In genomic region chr13:67048793-67049150, GRCh38 we compare ENCODE assay signal across 11 cellular contexts.
DNase-seq lines count a peak whose midpoint lies in the region; ATAC-seq and TF ChIP-seq lines count a peak whose summit lies in the region.
"Had no signal": no experiment of that assay in that cellular context is flagged by ENCODE, and none has a peak within 500 bp of the region (broad histone marks: within the 10 kb centered on the region; RNA-seq: fewer than 3 reads in every experiment).

No MANE protein-coding gene starts in this region.

- H3K27me3 Mint-ChIP-seq in naive B cell (no peaks in the 10 kb centered on the region), endodermal cell (ENCODE audit: insufficient read depth) (no peaks in the 10 kb centered on the region)
- H3K27me3 Mint-ChIP-seq: CD4-positive, CD25-positive, alpha-beta regulatory T cell had no signal

- H3K9me3 Mint-ChIP-seq in naive B cell (no peaks in the 10 kb centered on the region), endodermal cell (no peaks in the 10 kb centered on the region)

- H3K4me3 Mint-ChIP-seq in naive B cell (peak overlapping the region in 2 of 8 donors; percentile 24 to 48), endodermal cell (no peak overlapping the region)
- H3K4me3 Mint-ChIP-seq: CD4-positive, CD25-positive, alpha-beta regulatory T cell had no signal

- no peaks in the 10 kb centered on the region for H3K36me3 ChIP-seq in endodermal cell (ENCODE audit: control insufficient read depth, insufficient read depth, low read length)
- H3K36me3 ChIP-seq: neutrophil had no signal

- no peak overlapping the region for H3K4me3 ChIP-seq in endodermal cell (ENCODE audit: low read length)

- H3K27me3 ChIP-seq in endodermal cell (ENCODE audit: control insufficient read depth, insufficient read depth, low read length, poor library complexity, severe bottlenecking), result no peaks in the 10 kb centered on the region
- H3K27me3 ChIP-seq: neutrophil had no signal

- H3K4me1 ChIP-seq in endodermal cell (ENCODE audit: control insufficient read depth, insufficient read depth, low read length), result peaks cover 3% of the 10 kb centered on the region

- peak overlapping the region in 4 of 6 donors; percentile 46 to 94 (median 66) for H3K27ac Mint-ChIP-seq in naive B cell
- H3K27ac Mint-ChIP-seq in endodermal cell, result no peak overlapping the region
- H3K27ac Mint-ChIP-seq: CD4-positive, CD25-positive, alpha-beta regulatory T cell had no signal

- H3K27ac ChIP-seq in endodermal cell (ENCODE audit: low read depth, low read length), result no peak overlapping the region
- H3K27ac ChIP-seq: neutrophil had no signal

- 67 to 69% methylated on average over 2 to 3 of the region's 3 CpGs for WGBS in endodermal cell (ENCODE audit: insufficient coverage in 1 of 2, insufficient read length in 1 of 2), 2 experiments

- H3K4me1 Mint-ChIP-seq in naive B cell, result peaks cover 17 to 27% (median 22%) of the 10 kb centered on the region in 3 donors
- peaks cover 9% of the 10 kb centered on the region for H3K4me1 Mint-ChIP-seq in endodermal cell

- no peaks in the 10 kb centered on the region for H3K9me3 ChIP-seq in endodermal cell (ENCODE audit: control insufficient read depth, low read length)
- H3K9me3 ChIP-seq: neutrophil had no signal

- peak; percentile 49 for DNase-seq in Daoy (ENCODE audit: low read depth)
- peak; percentile 82 for DNase-seq in NCI-H69 (lab: John Stamatoyannopoulos, UW)
- peak; percentile 66 for DNase-seq in fibroblast of gingiva (ENCODE audit: low read depth)
- no peak for DNase-seq in naive B cell
- DNase-seq in endodermal cell, result no peak
- DNase-seq in DMS153 (lab: John Stamatoyannopoulos, UW), result no peak
- DNase-seq: activated T-cell treated with anti-CD3 and anti-CD28 coated beads for 4 hours; CD4-positive, CD25-positive, alpha-beta regulatory T cell had no signal

- H3K36me3 Mint-ChIP-seq in naive B cell, result no peaks in the 10 kb centered on the region
- no peaks in the 10 kb centered on the region for H3K36me3 Mint-ChIP-seq in endodermal cell (ENCODE audit: low read depth)
- H3K36me3 Mint-ChIP-seq: CD4-positive, CD25-positive, alpha-beta regulatory T cell had no signal

- ATAC-seq in naive B cell (ENCODE audit: low read depth in 2 of 2), result peak in 1 of 2 donors; percentile 8
- no peak for ATAC-seq in HG03460 (IDR thresholded peaks at IDR 0.05; ENCODE audit: unreplicated experiment)
- ATAC-seq in HG02973 (IDR thresholded peaks at IDR 0.05; ENCODE audit: unreplicated experiment), result no peak

- H3K9ac ChIP-seq in endodermal cell (ENCODE audit: extremely low read depth, low read length, poor library complexity, severe bottlenecking), result no peak overlapping the region

- TF ChIP-seq CTCF in endodermal cell (conservative IDR thresholded peaks at IDR 0.05), result no peak

Comparison
In these comparisons a context has a peak if more than half of its experiments do, and no peak if none do; other contexts are left out.
1. DNase-seq: peak in Daoy (single experiment), NCI-H69 (single experiment) and fibroblast of gingiva (single experiment); none in naive B cell (single experiment), endodermal cell (single experiment) and DMS153 (single experiment).